In the genomic region with DNA sequence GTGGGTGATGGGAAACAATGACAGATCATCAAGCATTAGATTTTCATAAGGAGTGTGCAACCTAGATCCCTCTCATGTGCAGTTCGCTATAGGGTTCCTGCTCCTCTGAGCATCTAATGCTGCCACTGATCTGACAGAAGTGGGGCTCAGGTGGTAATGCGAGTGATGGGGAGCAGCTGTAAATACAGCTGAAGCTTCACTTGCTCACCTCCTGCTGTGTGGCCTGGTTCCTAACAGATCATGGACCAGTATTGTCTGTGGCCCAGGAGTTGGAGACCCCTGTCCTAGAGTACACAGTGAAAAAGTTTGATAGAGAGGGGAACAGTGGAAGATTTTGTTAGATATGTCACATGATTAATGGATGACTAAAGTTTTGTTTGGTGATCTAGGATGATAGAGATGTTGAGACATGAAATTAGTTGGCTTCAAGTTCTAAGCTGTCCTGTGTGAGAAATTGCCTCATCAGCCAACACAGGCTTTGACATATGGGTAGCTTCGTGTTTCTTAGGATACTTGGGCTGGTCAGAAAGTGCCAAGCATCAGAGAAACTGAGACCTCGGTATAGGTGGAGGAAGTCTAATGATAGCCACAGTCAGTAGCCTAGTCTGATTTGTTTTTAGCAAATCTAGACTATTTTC, we compare ENCODE assay signal across 15 cellular contexts. TPM values are rescaled to one million over a fixed set of nuclear protein-coding genes. Genes with fewer than 3 reads are reported as not detected.
DNase-seq lines count a peak whose midpoint lies in the region; ATAC-seq, FAIRE-seq and TF ChIP-seq lines count a peak whose summit lies in the region.
"Had no signal": no experiment of that assay in that cellular context is flagged by ENCODE, and none has a peak within 500 bp of the region (broad histone marks: within the 10 kb centered on the region; RNA-seq: fewer than 3 reads in every experiment).

No MANE protein-coding gene starts in this region.

- H3K27ac Mint-ChIP-seq in T-cell: no peak overlapping the region
- H3K27ac Mint-ChIP-seq in neural progenitor cell: no peak overlapping the region

- peak; percentile 96 for FAIRE-seq in bronchial epithelial cell (lab: Jason Lieb, UNC)
- FAIRE-seq: A204.1 had no signal

- CTCF ChIA-PET in T-cell (lab: Charles Lee): no interaction called here

- no peaks in the 10 kb centered on the region for H3K36me3 ChIP-seq in bronchial epithelial cell (ENCODE audit: control insufficient read depth, insufficient read depth, low read length)
- no peaks in the 10 kb centered on the region for H3K36me3 ChIP-seq in sigmoid colon
- H3K36me3 ChIP-seq in neural progenitor cell: no peaks in the 10 kb centered on the region

- TF ChIP-seq EP300 in sigmoid colon (IDR thresholded peaks at IDR 0.05): no peak

- TF ChIP-seq POLR2A in sigmoid colon (IDR thresholded peaks at IDR 0.05): no peak

- H3K4me2 ChIP-seq in neural progenitor cell: no peak overlapping the region

- DNase-seq in EL (peak; percentile 13), M059J (ENCODE audit: low read depth) (peak; percentile 17), bronchial epithelial cell (ENCODE audit: low read depth) (peak; percentile 95), left lobe of liver (ENCODE audit: low spot score) (no peak), sigmoid colon (no peak), T-cell (no peak), neural progenitor cell (ENCODE audit: low spot score) (no peak), nucleus accumbens (lab: John Stamatoyannopoulos, UW) (no peak)
- DNase-seq: DMS153, GOT3, NCI-H1105 treated with DMSO at 0.1 percent for 48 hours, NCI-H187, NCI-H2171, NCI-H510A had no signal

- H4K20me1 ChIP-seq in neural progenitor cell (ENCODE audit: low read depth): no peaks in the 10 kb centered on the region

- H3K4me1 Mint-ChIP-seq in T-cell (peaks cover 0 to 4% (median 3%) of the 10 kb centered on the region in 3 donors), neural progenitor cell (peaks cover 18% of the 10 kb centered on the region)

- WGBS in sigmoid colon, 2 donors: 91 to 96% methylated on average over 4 of the region's 4 CpGs

- ATAC-seq in left lobe of liver (peak; percentile 25), T-cell (replicated peaks in 1 of 4) (no peak)

- H3K79me2 ChIP-seq in neural progenitor cell (ENCODE audit: low read depth): peaks cover 99% of the 10 kb centered on the region

- H3K4me3 ChIP-seq in bronchial epithelial cell (ENCODE audit: low read depth, low read length): no peak overlapping the region
- no peak overlapping the region for H3K4me3 ChIP-seq in sigmoid colon
- no peak overlapping the region for H3K4me3 ChIP-seq in neural progenitor cell

- POLR2A ChIA-PET in T-cell (lab: Charles Lee): no interaction called here

- H3K4me3 Mint-ChIP-seq in T-cell (no peak overlapping the region), neural progenitor cell (no peak overlapping the region)

- TF ChIP-seq CTCF in bronchial epithelial cell (IDR thresholded peaks at IDR 0.05; ENCODE audit: insufficient read depth, low read length, severe bottlenecking) (no peak), sigmoid colon (IDR thresholded peaks at IDR 0.05) (no peak), neural progenitor cell (IDR thresholded peaks at IDR 0.05) (no peak)

- H2AFZ ChIP-seq in neural progenitor cell (replicated peaks): no peak overlapping the region

- H3K9me3 ChIP-seq in sigmoid colon (no peaks in the 10 kb centered on the region), neural progenitor cell (ENCODE audit: low read depth) (peaks cover 3% of the 10 kb centered on the region)

- H3K36me3 Mint-ChIP-seq in T-cell (peaks cover 3% of the 10 kb centered on the region), neural progenitor cell (peaks cover 12% of the 10 kb centered on the region)

- no peak overlapping the region for H3K27ac ChIP-seq in sigmoid colon
- no peak overlapping the region for H3K27ac ChIP-seq in neural progenitor cell

- H3K27me3 ChIP-seq in bronchial epithelial cell (ENCODE audit: control insufficient read depth, insufficient read depth, low read length) (no peaks in the 10 kb centered on the region), sigmoid colon (no peaks in the 10 kb centered on the region), neural progenitor cell (no peaks in the 10 kb centered on the region)

- intact Hi-C loops in sigmoid colon (cut with DNase I): no loop called here

- peaks cover 0 to 76% (median 60%) of the 10 kb centered on the region in 4 donors for H3K4me1 ChIP-seq in sigmoid colon
- peaks cover 18% of the 10 kb centered on the region for H3K4me1 ChIP-seq in neural progenitor cell

- H3K9ac ChIP-seq in neural progenitor cell: no peak overlapping the region

- H3K9me3 Mint-ChIP-seq in T-cell: peaks cover 0 to 3% (median 3%) of the 10 kb centered on the region in 3 donors
- H3K9me3 Mint-ChIP-seq in neural progenitor cell: peaks cover 41% of the 10 kb centered on the region

- H3K27me3 Mint-ChIP-seq in T-cell (peaks cover 26 to 27% of the 10 kb centered on the region in 2 donors), neural progenitor cell (ENCODE audit: insufficient read depth, low read depth) (no peaks in the 10 kb centered on the region)

- no peaks in the 10 kb centered on the region for H3F3A ChIP-seq in neural progenitor cell (ENCODE audit: low read depth)

RNA-seq across cellular contexts. Expression of gene ARHGEF12, which starts 47.4 kb away (rescaled TPM):
- total RNA-seq in M059J (2014; rRNA removed; shearing (Covaris generic)): 31.0 and 56.6 TPM in 2 replicates
- total RNA-seq in bronchial epithelial cell (65.6 and 87.6 TPM in 2 replicates), left lobe of liver (68.7 TPM), sigmoid colon (100 to 1,000 TPM in 2 of 4 donors, 10 to 100 TPM in 2; 80.5 to 129 (median 94.8) TPM), T-cell (10 to 100 TPM in 2 of 5 donors, 1 to 10 TPM in 3; 4.8 to 12.8 (median 8.0) TPM), neural progenitor cell (ENCODE audit: low replicate concordance) (24.9 and 31.3 TPM in 2 replicates)
- 10 to 100 TPM; 18.6 to 25.2 (median 22.8) TPM for polyA plus RNA-seq in sigmoid colon

RNA-seq across cellular contexts. Expression of gene TLCD5, which starts 58.5 kb away (rescaled TPM):
- total RNA-seq in M059J (2014; rRNA removed; shearing (Covaris generic)): 3.7 and 4.8 TPM in 2 replicates
- total RNA-seq in bronchial epithelial cell (1.7 and 1.8 TPM in 2 replicates), left lobe of liver (0.23 TPM), sigmoid colon (1 to 10 TPM; 3.3 to 7.2 (median 4.4) TPM), T-cell (under 1 TPM in 3 of 5 donors, not detected in 2; 0.39 to 0.73 (median 0.61) TPM), neural progenitor cell (ENCODE audit: low replicate concordance) (25.1 and 32.2 TPM in 2 replicates)
- polyA plus RNA-seq in sigmoid colon: 1 to 10 TPM in 1 of 3 donors, under 1 TPM in 1, not detected in 1; 0.60 to 1.1 TPM

Comparison
In these comparisons a context has a peak if more than half of its experiments do, and no peak if none do; other contexts are left out.
1. DNase-seq: peak in EL (single experiment), M059J (single experiment) and bronchial epithelial cell (single experiment); none in left lobe of liver (single experiment), sigmoid colon (single experiment), T-cell (0 of 34), neural progenitor cell (single experiment) and nucleus accumbens (0 of 56).